8 cellular contexts compared by ENCODE assay signal in genomic region chr7:2894118-2894940, GRCh38. TPM values are rescaled to one million over a fixed set of nuclear protein-coding genes. Genes with fewer than 3 reads are reported as not detected.
DNase-seq lines count a peak whose midpoint lies in the region; ATAC-seq, FAIRE-seq and TF ChIP-seq lines count a peak whose summit lies in the region.
"Had no signal": no experiment of that assay in that cellular context is flagged by ENCODE, and none has a peak within 500 bp of the region (broad histone marks: within the 10 kb centered on the region; RNA-seq: fewer than 3 reads in every experiment).

No MANE protein-coding gene starts in this region.

- peaks cover 3% of the 10 kb centered on the region; the same call in 1 of the 2 replicates for H3K9me3 Mint-ChIP-seq in WTC11
- no peaks in the 10 kb centered on the region for H3K9me3 Mint-ChIP-seq in memory B cell

- no peaks in the 10 kb centered on the region for H3K27me3 Mint-ChIP-seq in WTC11 (ENCODE audit: low read depth)
- H3K27me3 Mint-ChIP-seq in memory B cell: peaks cover 2% of the 10 kb centered on the region

- peaks cover 2% of the 10 kb centered on the region; the same call in 1 of the 2 replicates for H3K36me3 Mint-ChIP-seq in WTC11
- H3K36me3 Mint-ChIP-seq in memory B cell: no peaks in the 10 kb centered on the region

- no peak for FAIRE-seq in D721Med (lab: Jason Lieb, UNC)
- FAIRE-seq: TTC549 had no signal

- DNase-seq in WTC11 (ENCODE audit: low spot score) (no peak), memory B cell (ENCODE audit: low spot score in 2 of 2) (peak; percentile 24 to 40), D721Med (ENCODE audit: insufficient read length, low spot score) (no peak), NCI-H82 (lab: John Stamatoyannopoulos, UW) (no peak), foreskin melanocyte (no peak)

- POLR2A ChIA-PET in WTC11 (lab: Charles Lee): no interaction called here

- H3K27ac Mint-ChIP-seq in WTC11 (peak overlapping the region; percentile 3; the same call in 1 of the 2 replicates), memory B cell (peak overlapping the region; percentile 89)

- H3K4me1 Mint-ChIP-seq in WTC11 (peaks cover 3% of the 10 kb centered on the region), memory B cell (peaks cover 28% of the 10 kb centered on the region)

- H3K4me3 Mint-ChIP-seq in WTC11 (no peak overlapping the region), memory B cell (peak overlapping the region; percentile 88)

- TF ChIP-seq CTCF in WTC11 (IDR thresholded peaks at IDR 0.05) (no peak), D721Med (IDR thresholded peaks at IDR 0.05; ENCODE audit: insufficient read depth, missing control alignments) (no peak)

- ATAC-seq in GM19324 (IDR thresholded peaks at IDR 0.05; ENCODE audit: low FRiP score, unreplicated experiment): peak; percentile 72
- peak; percentile 67 for ATAC-seq in HG03045 (IDR thresholded peaks at IDR 0.05; ENCODE audit: unreplicated experiment)
- ATAC-seq in WTC11: no peak
- ATAC-seq in memory B cell (ENCODE audit: low read depth): peak; percentile 74

- CTCF ChIA-PET in WTC11 (lab: Charles Lee): interaction anchor here (0.6 to 1.6 kb wide), 3 partner anchors 28 to 198 kb away, joined by 3 to 6 read pairs (median 5); no protein-coding TSS in a partner anchor

TF ChIP-seq in WTC11, 78 proteins besides CTCF, POLR2A, EP300 and RAD21:
- TF ChIP-seq EMX1 (CRISPR knock-in tag; IDR thresholded peaks at IDR 0.05) (no peak), SP1 (CRISPR knock-in tag; conservative IDR thresholded peaks at IDR 0.05) (no peak), GTF2I (CRISPR knock-in tag; conservative IDR thresholded peaks at IDR 0.05) (no peak), ZMAT4 (CRISPR knock-in tag; IDR thresholded peaks at IDR 0.05) (no peak), GRHL2 (CRISPR knock-in tag; IDR thresholded peaks at IDR 0.05; ENCODE audit: insufficient replicate concordance, severe bottlenecking) (no peak), JAZF1 (CRISPR knock-in tag; IDR thresholded peaks at IDR 0.05) (no peak)

RNA-seq across cellular contexts. Expression of gene GNA12, which starts 50.2 kb away (rescaled TPM):
- total RNA-seq in WTC11 (2021): 89.2 to 99.6 TPM (median 90.3 TPM) in 3 replicates

Comparison
In these comparisons a context has a peak if more than half of its experiments do, and no peak if none do; other contexts are left out.
1. DNase-seq: peak in memory B cell (2 of 2); none in WTC11 (single experiment), D721Med (single experiment), NCI-H82 (single experiment) and foreskin melanocyte (single experiment).